In the genomic region with DNA sequence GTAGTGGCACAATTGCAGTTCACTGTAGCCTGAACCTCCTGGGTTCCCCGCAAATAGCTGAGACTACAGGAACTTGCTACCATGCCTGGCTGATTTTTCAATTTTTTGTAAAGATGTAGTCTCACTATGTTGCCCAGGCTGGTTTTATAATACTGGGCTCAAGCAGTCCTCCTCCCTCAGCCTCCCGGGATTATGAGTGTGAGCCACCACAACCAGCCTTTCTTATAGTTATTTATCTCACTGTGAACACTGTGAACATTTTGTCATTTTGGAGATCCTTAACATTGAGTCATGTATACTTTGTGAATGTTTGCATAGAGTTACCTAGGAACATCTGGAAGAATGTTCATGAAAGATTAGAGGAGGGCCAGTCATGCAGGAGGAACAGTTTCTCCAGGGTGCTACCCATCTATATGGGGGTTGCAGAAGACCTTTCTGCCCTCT, we compare ENCODE assay signal across 1 cellular context.
TF ChIP-seq lines count a peak whose summit lies in the region.

No MANE protein-coding gene starts in this region.

TF ChIP-seq in K562, 482 proteins besides CTCF, POLR2A, EP300 and RAD21 (continued from another document and continues in another):
- TF ChIP-seq, protein P1, sequence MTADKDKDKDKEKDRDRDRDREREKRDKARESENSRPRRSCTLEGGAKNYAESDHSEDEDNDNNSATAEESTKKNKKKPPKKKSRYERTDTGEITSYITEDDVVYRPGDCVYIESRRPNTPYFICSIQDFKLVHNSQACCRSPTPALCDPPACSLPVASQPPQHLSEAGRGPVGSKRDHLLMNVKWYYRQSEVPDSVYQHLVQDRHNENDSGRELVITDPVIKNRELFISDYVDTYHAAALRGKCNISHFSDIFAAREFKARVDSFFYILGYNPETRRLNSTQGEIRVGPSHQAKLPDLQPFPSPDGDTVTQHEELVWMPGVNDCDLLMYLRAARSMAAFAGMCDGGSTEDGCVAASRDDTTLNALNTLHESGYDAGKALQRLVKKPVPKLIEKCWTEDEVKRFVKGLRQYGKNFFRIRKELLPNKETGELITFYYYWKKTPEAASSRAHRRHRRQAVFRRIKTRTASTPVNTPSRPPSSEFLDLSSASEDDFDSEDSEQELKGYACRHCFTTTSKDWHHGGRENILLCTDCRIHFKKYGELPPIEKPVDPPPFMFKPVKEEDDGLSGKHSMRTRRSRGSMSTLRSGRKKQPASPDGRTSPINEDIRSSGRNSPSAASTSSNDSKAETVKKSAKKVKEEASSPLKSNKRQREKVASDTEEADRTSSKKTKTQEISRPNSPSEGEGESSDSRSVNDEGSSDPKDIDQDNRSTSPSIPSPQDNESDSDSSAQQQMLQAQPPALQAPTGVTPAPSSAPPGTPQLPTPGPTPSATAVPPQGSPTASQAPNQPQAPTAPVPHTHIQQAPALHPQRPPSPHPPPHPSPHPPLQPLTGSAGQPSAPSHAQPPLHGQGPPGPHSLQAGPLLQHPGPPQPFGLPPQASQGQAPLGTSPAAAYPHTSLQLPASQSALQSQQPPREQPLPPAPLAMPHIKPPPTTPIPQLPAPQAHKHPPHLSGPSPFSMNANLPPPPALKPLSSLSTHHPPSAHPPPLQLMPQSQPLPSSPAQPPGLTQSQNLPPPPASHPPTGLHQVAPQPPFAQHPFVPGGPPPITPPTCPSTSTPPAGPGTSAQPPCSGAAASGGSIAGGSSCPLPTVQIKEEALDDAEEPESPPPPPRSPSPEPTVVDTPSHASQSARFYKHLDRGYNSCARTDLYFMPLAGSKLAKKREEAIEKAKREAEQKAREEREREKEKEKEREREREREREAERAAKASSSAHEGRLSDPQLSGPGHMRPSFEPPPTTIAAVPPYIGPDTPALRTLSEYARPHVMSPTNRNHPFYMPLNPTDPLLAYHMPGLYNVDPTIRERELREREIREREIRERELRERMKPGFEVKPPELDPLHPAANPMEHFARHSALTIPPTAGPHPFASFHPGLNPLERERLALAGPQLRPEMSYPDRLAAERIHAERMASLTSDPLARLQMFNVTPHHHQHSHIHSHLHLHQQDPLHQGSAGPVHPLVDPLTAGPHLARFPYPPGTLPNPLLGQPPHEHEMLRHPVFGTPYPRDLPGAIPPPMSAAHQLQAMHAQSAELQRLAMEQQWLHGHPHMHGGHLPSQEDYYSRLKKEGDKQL (CRISPR knock-in tag; IDR thresholded peaks at IDR 0.05; ENCODE audit: borderline replicate concordance): no peak
- no peak for TF ChIP-seq ZFP1 (CRISPR knock-in tag; IDR thresholded peaks at IDR 0.05)
- TF ChIP-seq, protein P2, sequence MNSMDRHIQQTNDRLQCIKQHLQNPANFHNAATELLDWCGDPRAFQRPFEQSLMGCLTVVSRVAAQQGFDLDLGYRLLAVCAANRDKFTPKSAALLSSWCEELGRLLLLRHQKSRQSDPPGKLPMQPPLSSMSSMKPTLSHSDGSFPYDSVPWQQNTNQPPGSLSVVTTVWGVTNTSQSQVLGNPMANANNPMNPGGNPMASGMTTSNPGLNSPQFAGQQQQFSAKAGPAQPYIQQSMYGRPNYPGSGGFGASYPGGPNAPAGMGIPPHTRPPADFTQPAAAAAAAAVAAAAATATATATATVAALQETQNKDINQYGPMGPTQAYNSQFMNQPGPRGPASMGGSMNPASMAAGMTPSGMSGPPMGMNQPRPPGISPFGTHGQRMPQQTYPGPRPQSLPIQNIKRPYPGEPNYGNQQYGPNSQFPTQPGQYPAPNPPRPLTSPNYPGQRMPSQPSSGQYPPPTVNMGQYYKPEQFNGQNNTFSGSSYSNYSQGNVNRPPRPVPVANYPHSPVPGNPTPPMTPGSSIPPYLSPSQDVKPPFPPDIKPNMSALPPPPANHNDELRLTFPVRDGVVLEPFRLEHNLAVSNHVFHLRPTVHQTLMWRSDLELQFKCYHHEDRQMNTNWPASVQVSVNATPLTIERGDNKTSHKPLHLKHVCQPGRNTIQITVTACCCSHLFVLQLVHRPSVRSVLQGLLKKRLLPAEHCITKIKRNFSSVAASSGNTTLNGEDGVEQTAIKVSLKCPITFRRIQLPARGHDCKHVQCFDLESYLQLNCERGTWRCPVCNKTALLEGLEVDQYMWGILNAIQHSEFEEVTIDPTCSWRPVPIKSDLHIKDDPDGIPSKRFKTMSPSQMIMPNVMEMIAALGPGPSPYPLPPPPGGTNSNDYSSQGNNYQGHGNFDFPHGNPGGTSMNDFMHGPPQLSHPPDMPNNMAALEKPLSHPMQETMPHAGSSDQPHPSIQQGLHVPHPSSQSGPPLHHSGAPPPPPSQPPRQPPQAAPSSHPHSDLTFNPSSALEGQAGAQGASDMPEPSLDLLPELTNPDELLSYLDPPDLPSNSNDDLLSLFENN (IDR thresholded peaks at IDR 0.05; ENCODE audit: low read depth in 2 of 2, low read length in 2 of 2): peak in 1 of 2 experiments; percentile 60; a peak in 1 of 4 replicates
- TF ChIP-seq KAT7 (CRISPR knock-in tag; IDR thresholded peaks at IDR 0.05; ENCODE audit: borderline replicate concordance): no peak
- peak; percentile 62; the same call in 1 of the 2 replicates for TF ChIP-seq JUND (IDR thresholded peaks at IDR 0.05; ENCODE audit: borderline replicate concordance, low read depth, low read length)
- no peak; the same call in 2 of the 3 replicates for TF ChIP-seq JUND (tag; IDR thresholded peaks at IDR 0.05; ENCODE audit: borderline replicate concordance, low read depth, low read length)
- no peak for TF ChIP-seq POLR2AphosphoS2 (IDR thresholded peaks at IDR 0.05; ENCODE audit: low read length)
- no peak for TF ChIP-seq ZZZ3 (IDR thresholded peaks at IDR 0.05)
- no peak for TF ChIP-seq BRCA1 (IDR thresholded peaks at IDR 0.05)
- no peak for TF ChIP-seq BRCA1 (CRISPR knock-in tag; IDR thresholded peaks at IDR 0.05)
- TF ChIP-seq ZNF695 (CRISPR knock-in tag; IDR thresholded peaks at IDR 0.05): no peak
- peak; percentile 54; the same call in 1 of the 2 replicates for TF ChIP-seq ZNF263 (CRISPR knock-in tag; IDR thresholded peaks at IDR 0.05; ENCODE audit: borderline replicate concordance)
- TF ChIP-seq ZNF696 (CRISPR knock-in tag; conservative IDR thresholded peaks at IDR 0.05): no peak
- TF ChIP-seq, protein P3, sequence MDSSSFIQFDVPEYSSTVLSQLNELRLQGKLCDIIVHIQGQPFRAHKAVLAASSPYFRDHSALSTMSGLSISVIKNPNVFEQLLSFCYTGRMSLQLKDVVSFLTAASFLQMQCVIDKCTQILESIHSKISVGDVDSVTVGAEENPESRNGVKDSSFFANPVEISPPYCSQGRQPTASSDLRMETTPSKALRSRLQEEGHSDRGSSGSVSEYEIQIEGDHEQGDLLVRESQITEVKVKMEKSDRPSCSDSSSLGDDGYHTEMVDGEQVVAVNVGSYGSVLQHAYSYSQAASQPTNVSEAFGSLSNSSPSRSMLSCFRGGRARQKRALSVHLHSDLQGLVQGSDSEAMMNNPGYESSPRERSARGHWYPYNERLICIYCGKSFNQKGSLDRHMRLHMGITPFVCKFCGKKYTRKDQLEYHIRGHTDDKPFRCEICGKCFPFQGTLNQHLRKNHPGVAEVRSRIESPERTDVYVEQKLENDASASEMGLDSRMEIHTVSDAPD (CRISPR knock-in tag; IDR thresholded peaks at IDR 0.05): no peak
- no peak for TF ChIP-seq ZNF165 (CRISPR knock-in tag; IDR thresholded peaks at IDR 0.05; ENCODE audit: borderline replicate concordance)
- TF ChIP-seq, protein P4, sequence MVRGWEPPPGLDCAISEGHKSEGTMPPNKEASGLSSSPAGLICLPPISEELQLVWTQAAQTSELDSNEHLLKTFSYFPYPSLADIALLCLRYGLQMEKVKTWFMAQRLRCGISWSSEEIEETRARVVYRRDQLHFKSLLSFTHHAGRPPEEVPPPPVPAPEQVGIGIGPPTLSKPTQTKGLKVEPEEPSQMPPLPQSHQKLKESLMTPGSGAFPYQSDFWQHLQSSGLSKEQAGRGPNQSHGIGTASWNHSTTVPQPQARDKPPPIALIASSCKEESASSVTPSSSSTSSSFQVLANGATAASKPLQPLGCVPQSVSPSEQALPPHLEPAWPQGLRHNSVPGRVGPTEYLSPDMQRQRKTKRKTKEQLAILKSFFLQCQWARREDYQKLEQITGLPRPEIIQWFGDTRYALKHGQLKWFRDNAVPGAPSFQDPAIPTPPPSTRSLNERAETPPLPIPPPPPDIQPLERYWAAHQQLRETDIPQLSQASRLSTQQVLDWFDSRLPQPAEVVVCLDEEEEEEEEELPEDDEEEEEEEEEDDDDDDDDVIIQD (CRISPR knock-in tag; IDR thresholded peaks at IDR 0.05): no peak
- peak; percentile 76 for TF ChIP-seq LCOR (CRISPR knock-in tag; IDR thresholded peaks at IDR 0.05)
- TF ChIP-seq KLF16 (IDR thresholded peaks at IDR 0.05): peak; percentile 80; the same call in 1 of the 2 replicates
- peak; percentile 70; the same call in 1 of the 2 replicates for TF ChIP-seq FOXJ2 (tag; IDR thresholded peaks at IDR 0.05)
- TF ChIP-seq TFAM (CRISPR knock-in tag; conservative IDR thresholded peaks at IDR 0.05): no peak
- no peak for TF ChIP-seq MAFF (IDR thresholded peaks at IDR 0.05; ENCODE audit: low read length)
- TF ChIP-seq ZNF143 (CRISPR knock-in tag; IDR thresholded peaks at IDR 0.05): no peak
- no peak for TF ChIP-seq LARP7 (IDR thresholded peaks at IDR 0.05)
- TF ChIP-seq, protein P5, sequence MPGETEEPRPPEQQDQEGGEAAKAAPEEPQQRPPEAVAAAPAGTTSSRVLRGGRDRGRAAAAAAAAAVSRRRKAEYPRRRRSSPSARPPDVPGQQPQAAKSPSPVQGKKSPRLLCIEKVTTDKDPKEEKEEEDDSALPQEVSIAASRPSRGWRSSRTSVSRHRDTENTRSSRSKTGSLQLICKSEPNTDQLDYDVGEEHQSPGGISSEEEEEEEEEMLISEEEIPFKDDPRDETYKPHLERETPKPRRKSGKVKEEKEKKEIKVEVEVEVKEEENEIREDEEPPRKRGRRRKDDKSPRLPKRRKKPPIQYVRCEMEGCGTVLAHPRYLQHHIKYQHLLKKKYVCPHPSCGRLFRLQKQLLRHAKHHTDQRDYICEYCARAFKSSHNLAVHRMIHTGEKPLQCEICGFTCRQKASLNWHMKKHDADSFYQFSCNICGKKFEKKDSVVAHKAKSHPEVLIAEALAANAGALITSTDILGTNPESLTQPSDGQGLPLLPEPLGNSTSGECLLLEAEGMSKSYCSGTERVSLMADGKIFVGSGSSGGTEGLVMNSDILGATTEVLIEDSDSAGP (CRISPR knock-in tag; IDR thresholded peaks at IDR 0.05): no peak
- TF ChIP-seq SRF (CRISPR knock-in tag; IDR thresholded peaks at IDR 0.05): no peak
- TF ChIP-seq HNRNPH1 (optimal IDR thresholded peaks at IDR 0.05; ENCODE audit: low read depth, low read length): no peak
- peak; percentile 95 for TF ChIP-seq TCF3 (CRISPR knock-in tag; IDR thresholded peaks at IDR 0.05)
- TF ChIP-seq, protein P6, sequence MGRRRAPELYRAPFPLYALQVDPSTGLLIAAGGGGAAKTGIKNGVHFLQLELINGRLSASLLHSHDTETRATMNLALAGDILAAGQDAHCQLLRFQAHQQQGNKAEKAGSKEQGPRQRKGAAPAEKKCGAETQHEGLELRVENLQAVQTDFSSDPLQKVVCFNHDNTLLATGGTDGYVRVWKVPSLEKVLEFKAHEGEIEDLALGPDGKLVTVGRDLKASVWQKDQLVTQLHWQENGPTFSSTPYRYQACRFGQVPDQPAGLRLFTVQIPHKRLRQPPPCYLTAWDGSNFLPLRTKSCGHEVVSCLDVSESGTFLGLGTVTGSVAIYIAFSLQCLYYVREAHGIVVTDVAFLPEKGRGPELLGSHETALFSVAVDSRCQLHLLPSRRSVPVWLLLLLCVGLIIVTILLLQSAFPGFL (CRISPR knock-in tag; IDR thresholded peaks at IDR 0.05): no peak
- TF ChIP-seq, protein P7, sequence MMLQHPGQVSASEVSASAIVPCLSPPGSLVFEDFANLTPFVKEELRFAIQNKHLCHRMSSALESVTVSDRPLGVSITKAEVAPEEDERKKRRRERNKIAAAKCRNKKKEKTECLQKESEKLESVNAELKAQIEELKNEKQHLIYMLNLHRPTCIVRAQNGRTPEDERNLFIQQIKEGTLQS (IDR thresholded peaks at IDR 0.05): peak; percentile 61; the same call in 1 of the 2 replicates
- TF ChIP-seq, protein P7 (CRISPR knock-in tag; conservative IDR thresholded peaks at IDR 0.05): no peak
- no peak for TF ChIP-seq ZBTB8A (IDR thresholded peaks at IDR 0.05; ENCODE audit: partially characterized antibody)
- no peak for TF ChIP-seq ETV6 (IDR thresholded peaks at IDR 0.05; ENCODE audit: borderline replicate concordance in 1 of 2, low read depth in 2 of 2, low read length in 1 of 2)
- no peak for TF ChIP-seq ETV6 (CRISPR knock-in tag; IDR thresholded peaks at IDR 0.05; ENCODE audit: borderline replicate concordance)
- TF ChIP-seq RNF2 (IDR thresholded peaks at IDR 0.05): 0 out of 2 replicates have a peak, but pooled peaks have one; percentile 38
